ENCODE assay signal across 28 cellular contexts in genomic region chr2:135685361-135685760, GRCh38. TPM values are rescaled to one million over a fixed set of nuclear protein-coding genes. Genes with fewer than 3 reads are reported as not detected.
DNase-seq lines count a peak whose midpoint lies in the region; ATAC-seq, FAIRE-seq and TF ChIP-seq lines count a peak whose summit lies in the region.
"Had no signal": no experiment of that assay in that cellular context is flagged by ENCODE, and none has a peak within 500 bp of the region (broad histone marks: within the 10 kb centered on the region; RNA-seq: fewer than 3 reads in every experiment).

No MANE protein-coding gene starts in this region.

- CTCF ChIA-PET in CD4-positive, alpha-beta T cell (lab: Charles Lee), result no interaction called here
- CTCF ChIA-PET in PC-3 (lab: Charles Lee), result no interaction called here
- CTCF ChIA-PET in HepG2 (lab: Yijun Ruan, JAX; ENCODE audit: low intra/inter-chr PET ratio, low total read pairs), result no interaction called here

- H3K27me3 ChIP-seq in CD4-positive, alpha-beta T cell (ENCODE audit: control insufficient read depth, insufficient read depth, low read length), result no peaks in the 10 kb centered on the region
- H3K27me3 ChIP-seq in PC-3 (ENCODE audit: low read length) (no peaks in the 10 kb centered on the region), osteoblast (ENCODE audit: insufficient read depth, low read length) (no peaks in the 10 kb centered on the region), right atrium auricular region (no peaks in the 10 kb centered on the region), HepG2 (ENCODE audit: control insufficient read depth in 1 of 2, insufficient read depth in 2 of 2, low read length in 2 of 2) (no peaks in the 10 kb centered on the region)
- H3K27me3 ChIP-seq: right lobe of liver had no signal

- in situ Hi-C loops in HepG2 (cut with HindIII; ENCODE audit: extremely low pct_ligation_motif_present, low pct_unique_long_range_greater_than_20kb), result no loop called here

- TF ChIP-seq RAD21 in HepG2 (CRISPR knock-in tag; IDR thresholded peaks at IDR 0.05), result no peak

- no peak overlapping the region for H3K4me3 Mint-ChIP-seq in CD4-positive, alpha-beta T cell
- H3K4me3 Mint-ChIP-seq: activated CD4-positive, alpha-beta T cell treated with anti-CD3 and anti-CD28 coated beads, Interleukin-2, amount 10 ng/mL, durations not matched to agents 24 days and 14 days; activated naive CD8-positive, alpha-beta T cell; brain; nephron progenitor cell had no signal

- H4K20me1 ChIP-seq in PC-3 (ENCODE audit: low read length) (no peaks in the 10 kb centered on the region), osteoblast (ENCODE audit: insufficient read depth, low read length) (no peaks in the 10 kb centered on the region), HepG2 (ENCODE audit: insufficient read depth, low read length) (no peaks in the 10 kb centered on the region)

- no peaks in the 10 kb centered on the region for H3F3A ChIP-seq in PC-3 (ENCODE audit: low read length, unreplicated experiment)

- H3K36me3 ChIP-seq in PC-3 (ENCODE audit: low read depth, low read length), result peaks cover 4% of the 10 kb centered on the region
- peaks cover 3% of the 10 kb centered on the region for H3K36me3 ChIP-seq in osteoblast (ENCODE audit: insufficient read depth, low read length)
- H3K36me3 ChIP-seq in right atrium auricular region, result peaks cover 8% of the 10 kb centered on the region
- peaks cover 7 to 36% of the 10 kb centered on the region in 2 experiments; a peak in 4 of 5 replicates for H3K36me3 ChIP-seq in HepG2 (replicated peaks in 1 of 2; ENCODE audit: control insufficient read depth in 1 of 2, insufficient read depth in 2 of 2, low read length in 2 of 2)

- H3K4me1 Mint-ChIP-seq in CD4-positive, alpha-beta T cell (ENCODE audit: low read depth), result peaks cover 33% of the 10 kb centered on the region
- H3K4me1 Mint-ChIP-seq: brain, nephron progenitor cell had no signal

- no peak for TF ChIP-seq CTCF in CD4-positive, alpha-beta T cell (IDR thresholded peaks at IDR 0.05)
- TF ChIP-seq CTCF in PC-3 (conservative IDR thresholded peaks at IDR 0.05; ENCODE audit: low read depth, low read length), result no peak
- no peak for TF ChIP-seq CTCF in osteoblast (IDR thresholded peaks at IDR 0.05; ENCODE audit: extremely low read depth, low read depth, low read length)
- no peak for TF ChIP-seq CTCF in right atrium auricular region (IDR thresholded peaks at IDR 0.05)
- TF ChIP-seq CTCF in HepG2 (CRISPR knock-in tag; IDR thresholded peaks at IDR 0.05), result no peak
- TF ChIP-seq CTCF in D721Med (IDR thresholded peaks at IDR 0.05; ENCODE audit: insufficient read depth, missing control alignments), result no peak

- intact Hi-C loops in CD4-positive, alpha-beta T cell (cut with DNase I, micrococcal nuclease), result no loop called here
- intact Hi-C loops in PC-3 (cut with micrococcal nuclease), result no loop called here
- intact Hi-C loops in HepG2 (cut with micrococcal nuclease; ENCODE audit: unreplicated experiment), result no loop called here
- intact Hi-C loops in Right ventricle myocardium inferior (cut with DNase I), result no loop called here

- no peak for DNase-seq in CD4-positive, alpha-beta T cell
- DNase-seq in PC-3 (peak; percentile 49), dermis blood vessel endothelial cell (peak; percentile 4), osteoblast (ENCODE audit: insufficient read length, low spot score, missing footprints) (no peak), right atrium auricular region (ENCODE audit: low spot score) (no peak), HepG2 (ENCODE audit: low spot score) (no peak), D721Med (ENCODE audit: insufficient read length, low spot score) (no peak), Right ventricle myocardium inferior (ENCODE audit: missing footprints) (no peak)
- DNase-seq: AML-193, cortex of kidney, hypothalamus, mucosa of descending colon, NCI-H1092 treated with DMSO at 0.1 percent for 48 hours, NCI-H2081, NCI-H446, nephron progenitor cell, OCI-M1, right lobe of liver, SHP77, T-helper 1 cell had no signal

- H3K27me3 Mint-ChIP-seq in CD4-positive, alpha-beta T cell, result no peaks in the 10 kb centered on the region
- H3K27me3 Mint-ChIP-seq: activated CD4-positive, alpha-beta T cell treated with anti-CD3 and anti-CD28 coated beads, Interleukin-2, amount 10 ng/mL, durations not matched to agents 24 days and 14 days; activated naive CD8-positive, alpha-beta T cell; brain had no signal

- no peaks in the 10 kb centered on the region for H3K9me2 ChIP-seq in PC-3 (replicated peaks; ENCODE audit: low read length)

- H3K27ac Mint-ChIP-seq in CD4-positive, alpha-beta T cell, result peak overlapping the region; percentile 7
- H3K27ac Mint-ChIP-seq: activated CD4-positive, alpha-beta T cell treated with anti-CD3 and anti-CD28 coated beads, Interleukin-2, amount 10 ng/mL, durations not matched to agents 24 days and 14 days; activated naive CD8-positive, alpha-beta T cell; brain; nephron progenitor cell had no signal

- no peak overlapping the region for H3K27ac ChIP-seq in CD4-positive, alpha-beta T cell (ENCODE audit: low read depth, low read length)
- H3K27ac ChIP-seq in PC-3 (ENCODE audit: low read length) (no peak overlapping the region), osteoblast (ENCODE audit: low read depth, low read length) (peak overlapping the region; percentile 2), right atrium auricular region (no peak overlapping the region), HepG2 (ENCODE audit: extremely low read length, insufficient read depth, low read length) (no peak overlapping the region)
- H3K27ac ChIP-seq: parathyroid adenoma, right lobe of liver, thoracic aorta had no signal

- BruUV-seq in PC-3 (replicated peaks; lab: Mats Ljungman, UMichigan) (no TSS peak), HepG2 (replicated peaks; lab: Mats Ljungman, UMichigan) (no TSS peak)

- H3K79me2 ChIP-seq in PC-3 (ENCODE audit: low read length) (no peaks in the 10 kb centered on the region), osteoblast (ENCODE audit: insufficient read depth, low read length) (no peaks in the 10 kb centered on the region), HepG2 (ENCODE audit: insufficient read depth, low read length) (no peaks in the 10 kb centered on the region)
- H3K79me2 ChIP-seq: parathyroid adenoma had no signal

- H3K4me2 ChIP-seq in PC-3 (ENCODE audit: low read length) (no peak overlapping the region; the same call in 1 of the 2 replicates), osteoblast (ENCODE audit: insufficient read depth, low read length) (no peak overlapping the region), HepG2 (ENCODE audit: low read depth, low read length) (no peak overlapping the region)

- no peak for TF ChIP-seq POLR2A in HepG2 (IDR thresholded peaks at IDR 0.05; ENCODE audit: insufficient read depth in 1 of 2, low read depth in 2 of 2, low read length in 2 of 2)

- H3K4me3 ChIP-seq in PC-3 (ENCODE audit: low read length), result no peak overlapping the region
- no peak overlapping the region for H3K4me3 ChIP-seq in osteoblast (ENCODE audit: insufficient read depth, low read length)
- H3K4me3 ChIP-seq in right atrium auricular region, result no peak overlapping the region
- no peak overlapping the region for H3K4me3 ChIP-seq in HepG2 (replicated peaks in 1 of 3; ENCODE audit: insufficient read depth in 1 of 3, low read depth in 2 of 3, low read length in 3 of 3)
- H3K4me3 ChIP-seq: mucosa of descending colon, right lobe of liver, thoracic aorta had no signal

- H3K4me1 ChIP-seq in PC-3 (ENCODE audit: insufficient read depth, low read length), result peaks cover 15% of the 10 kb centered on the region
- H3K4me1 ChIP-seq in osteoblast (ENCODE audit: insufficient read depth, low read length), result peaks cover 3% of the 10 kb centered on the region
- H3K4me1 ChIP-seq in right atrium auricular region, result no peaks in the 10 kb centered on the region
- H3K4me1 ChIP-seq in HepG2 (ENCODE audit: insufficient read depth, low read length), result no peaks in the 10 kb centered on the region
- H3K4me1 ChIP-seq: parathyroid adenoma, right lobe of liver had no signal

- H3K9me3 ChIP-seq in CD4-positive, alpha-beta T cell (ENCODE audit: control insufficient read depth, low read length), result no peaks in the 10 kb centered on the region
- H3K9me3 ChIP-seq in PC-3 (ENCODE audit: low read length) (no peaks in the 10 kb centered on the region), osteoblast (ENCODE audit: low read depth, low read length) (no peaks in the 10 kb centered on the region), right atrium auricular region (no peaks in the 10 kb centered on the region), HepG2 (ENCODE audit: low read length) (no peaks in the 10 kb centered on the region)
- H3K9me3 ChIP-seq: right lobe of liver, thoracic aorta had no signal

- H3K36me3 Mint-ChIP-seq in CD4-positive, alpha-beta T cell (ENCODE audit: low read depth), result peaks cover 54% of the 10 kb centered on the region

- WGBS in HepG2 (ENCODE audit: low lambda C conversion rate), result 82% methylated on average over 1 of the region's 1 CpG

- TF ChIP-seq EP300 in HepG2 (IDR thresholded peaks at IDR 0.05; ENCODE audit: low read depth in 2 of 2, low read length in 2 of 2) (no peak), HepG2 (CRISPR knock-in tag; IDR thresholded peaks at IDR 0.05; ENCODE audit: borderline replicate concordance) (no peak)

- H3K9me3 Mint-ChIP-seq in CD4-positive, alpha-beta T cell, result no peaks in the 10 kb centered on the region
- H3K9me3 Mint-ChIP-seq: brain had no signal

- no peak overlapping the region for H3K9ac ChIP-seq in PC-3 (ENCODE audit: low read length)
- no peak overlapping the region for H3K9ac ChIP-seq in HepG2 (ENCODE audit: insufficient read depth, low read depth, low read length)
- H3K9ac ChIP-seq: parathyroid adenoma had no signal

- POLR2A ChIA-PET in CD4-positive, alpha-beta T cell (lab: Charles Lee), result no interaction called here
- POLR2A ChIA-PET in PC-3 (lab: Charles Lee; ENCODE audit: unreplicated experiment) (no interaction called here), HepG2 (lab: Yijun Ruan, JAX) (no interaction called here)

- H2AFZ ChIP-seq in PC-3 (ENCODE audit: low read length), result no peak overlapping the region
- no peak overlapping the region for H2AFZ ChIP-seq in osteoblast (ENCODE audit: low read length)
- no peak overlapping the region for H2AFZ ChIP-seq in HepG2 (ENCODE audit: low read length)
- H2AFZ ChIP-seq: parathyroid adenoma had no signal

- FAIRE-seq in HepG2 (lab: Jason Lieb, UNC) (no peak), D721Med (lab: Jason Lieb, UNC) (no peak)
- FAIRE-seq: frontal cortex, GM12891, HTR-8/SVneo had no signal

- no peak for ATAC-seq in CD4-positive, alpha-beta T cell (ENCODE audit: poor library complexity)
- peak; percentile 74 for ATAC-seq in PC-3
- ATAC-seq in HepG2, result no peak
- ATAC-seq in Right ventricle myocardium inferior, result no peak
- ATAC-seq: mucosa of descending colon, right lobe of liver had no signal

RNA-seq across cellular contexts. Expression of gene UBXN4, which starts 56.3 kb away (rescaled TPM):
- 100 to 1,000 TPM; 143 to 150 TPM for total RNA-seq in CD4-positive, alpha-beta T cell
- total RNA-seq in PC-3 (2014; rRNA removed), result 38.3 and 42.0 TPM in 2 replicates
- total RNA-seq in dermis blood vessel endothelial cell, result 69.1 and 89.3 TPM in 2 replicates
- total RNA-seq in osteoblast, result 75.6 and 89.0 TPM in 2 replicates
- total RNA-seq in right atrium auricular region, result 10 to 100 TPM; 37.5 to 48.7 TPM
- total RNA-seq in HepG2 (2016; rRNA removed; fragmentation: Illumina TruSeq; extraction: Trizol), result 74.2 and 75.1 TPM in 2 replicates
- 40.4 and 45.3 TPM in 2 replicates for total RNA-seq in HepG2 (2016; cell fraction: cytosol; rRNA removed; fragmentation: Illumina TruSeq; extraction: Trizol; ENCODE audit: low read depth)
- 70.5 and 71.1 TPM in 2 replicates for total RNA-seq in HepG2 (2016; cell fraction: insoluble cytoplasmic fraction; rRNA removed; fragmentation: Illumina TruSeq; extraction: Trizol)
- total RNA-seq in HepG2 (2016; cell fraction: membrane; rRNA removed; fragmentation: Illumina TruSeq; extraction: Trizol), result 29.8 and 34.0 TPM in 2 replicates
- total RNA-seq in HepG2 (2016; cell fraction: nucleus; rRNA removed; fragmentation: Illumina TruSeq; extraction: Trizol), result 141 and 154 TPM in 2 replicates
- polyA plus RNA-seq in HepG2 (2011; rRNA removed), result 85.3 and 104 TPM in 2 replicates
- polyA plus RNA-seq in HepG2 (2011; cell fraction: cytosol; rRNA removed), result 22.4 and 39.6 TPM in 2 replicates
- polyA plus RNA-seq in HepG2 (2011; cell fraction: nucleus; rRNA removed), result 94.4 and 115 TPM in 2 replicates
- 80.1 and 83.5 TPM in 2 replicates for polyA plus RNA-seq in HepG2 (2012)
- 3.6 and 4.1 TPM in 2 replicates for polyA plus RNA-seq in HepG2 (2016; cell fraction: cytosol; fragmentation: Illumina TruSeq; extraction: Trizol; ENCODE audit: low read depth)
- 91.1 and 96.1 TPM in 2 replicates for polyA plus RNA-seq in HepG2 (2016; cell fraction: insoluble cytoplasmic fraction; fragmentation: Illumina TruSeq; extraction: Trizol; ENCODE audit: low read depth)
- 11.3 and 13.5 TPM in 2 replicates for polyA plus RNA-seq in HepG2 (2016; cell fraction: membrane; fragmentation: Illumina TruSeq; extraction: Trizol; ENCODE audit: low read depth)
- polyA plus RNA-seq in HepG2 (2016; cell fraction: nucleus; fragmentation: Illumina TruSeq; extraction: Trizol; ENCODE audit: insufficient read depth, low read depth), result 269 and 273 TPM in 2 replicates
- 22.1 and 48.2 TPM in 2 replicates for polyA minus RNA-seq in HepG2 (2011; rRNA and poly(A)+ RNA removed; ENCODE audit: low replicate concordance)
- polyA minus RNA-seq in HepG2 (2011; cell fraction: cytosol; rRNA and poly(A)+ RNA removed), result 52.9 and 56.1 TPM in 2 replicates
- 189 and 224 TPM in 2 replicates for polyA minus RNA-seq in HepG2 (2011; cell fraction: nucleus; rRNA and poly(A)+ RNA removed)
- 54.9 TPM for total RNA-seq in Right ventricle myocardium inferior

Comparison
In these comparisons a context has a peak if more than half of its experiments do, and no peak if none do; other contexts are left out.
1. DNase-seq: peak in PC-3 (single experiment) and dermis blood vessel endothelial cell (single experiment); none in CD4-positive, alpha-beta T cell (0 of 10), osteoblast (single experiment), right atrium auricular region (single experiment), HepG2 (single experiment), D721Med (single experiment) and Right ventricle myocardium inferior (single experiment).